Comparison of ENCODE assay signal across 8 cellular contexts in genomic region chr18:3450358-3451107, GRCh38. TPM values are rescaled to one million over a fixed set of nuclear protein-coding genes. Genes with fewer than 3 reads are reported as not detected.
DNase-seq lines count a peak whose midpoint lies in the region; ATAC-seq lines count a peak whose summit lies in the region.

No MANE protein-coding gene starts in this region.

- peaks cover 1% of the 10 kb centered on the region for H3K27me3 Mint-ChIP-seq in IgD-negative memory B cell

- H3K4me1 Mint-ChIP-seq in IgD-negative memory B cell: peaks cover 15 to 36% (median 21%) of the 10 kb centered on the region in 3 donors

- no peaks in the 10 kb centered on the region for H3K27me3 ChIP-seq in BLaER1

- peaks cover 2% of the 10 kb centered on the region for H3K36me3 Mint-ChIP-seq in IgD-negative memory B cell

- peak; percentile 65 for DNase-seq in activated CD4-positive, CD25-positive, alpha-beta regulatory T cell treated with anti-CD3 and anti-CD28 coated beads, Interleukin-2, amount 50 U/mL, for 72 hours
- DNase-seq in cerebellum (ENCODE audit: low spot score) (peak; percentile 24), left lobe of liver (ENCODE audit: low spot score) (peak; percentile 78), middle frontal gyrus (ENCODE audit: extremely low spot score, low spot score) (no peak)
- peak; percentile 62 to 70 for DNase-seq in stimulated activated CD4-positive, alpha-beta T cell treated with anti-CD3 and anti-CD28 coated beads, Interleukin-2, amount 100 ng/mL, for 24 hours

- H3K27ac ChIP-seq in BLaER1: peak overlapping the region; percentile 96

- peak overlapping the region; percentile 96 for H3K4me2 ChIP-seq in BLaER1

- H3K4me3 Mint-ChIP-seq in IgD-negative memory B cell: peak overlapping the region; percentile 93 to 98 (median 98)

- H3K9ac ChIP-seq in BLaER1: peak overlapping the region; percentile 98

- ATAC-seq in left lobe of liver (peak; percentile 0), GM18909 (IDR thresholded peaks at IDR 0.05; ENCODE audit: poor library complexity, unreplicated experiment) (no peak)

- H3K4me1 ChIP-seq in BLaER1: peaks cover 35% of the 10 kb centered on the region

- H4K20me1 ChIP-seq in BLaER1: peaks cover 42% of the 10 kb centered on the region

- H3K9me3 Mint-ChIP-seq in IgD-negative memory B cell: no peaks in the 10 kb centered on the region

- H3K4me3 ChIP-seq in BLaER1: peak overlapping the region; percentile 93

- no peaks in the 10 kb centered on the region for H3K9me3 ChIP-seq in BLaER1

- H3K36me3 ChIP-seq in BLaER1: no peaks in the 10 kb centered on the region

- H3K27ac Mint-ChIP-seq in IgD-negative memory B cell: peak overlapping the region; percentile 98 to 100 (median 100)

RNA-seq across cellular contexts. Expression of gene TGIF1, which starts 0.6 kb away (rescaled TPM):
- 38.7 TPM for polyA plus RNA-seq in IgD-negative memory B cell
- 30.3 TPM for total RNA-seq in cerebellum
- total RNA-seq in left lobe of liver: 14.1 TPM
